Comparison of ENCODE assay signal across 23 cellular contexts in the genomic region with DNA sequence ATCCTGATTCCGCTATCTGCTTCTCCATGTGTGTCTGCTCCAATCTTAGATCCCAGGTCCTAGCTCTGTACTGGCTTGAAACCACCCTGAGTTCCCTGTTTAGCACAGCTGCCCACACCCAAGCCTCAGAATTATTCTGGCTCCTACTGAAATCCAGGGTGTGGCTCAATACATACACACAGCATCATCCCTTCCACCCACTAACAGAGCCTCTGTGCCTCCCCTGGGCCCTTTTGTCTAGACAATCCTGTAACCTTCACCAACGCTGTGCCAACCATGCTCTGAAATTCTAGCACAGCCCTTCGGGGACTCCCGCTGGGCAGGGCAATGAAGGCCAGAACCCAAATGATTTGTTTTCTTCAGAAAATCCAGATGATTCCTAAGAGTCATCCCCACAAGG.
DNase-seq lines count a peak whose midpoint lies in the region; ATAC-seq and TF ChIP-seq lines count a peak whose summit lies in the region.
"Had no signal": no experiment of that assay in that cellular context is flagged by ENCODE, and none has a peak within 500 bp of the region (broad histone marks: within the 10 kb centered on the region; RNA-seq: fewer than 3 reads in every experiment).

No MANE protein-coding gene starts in this region.

- no peaks in the 10 kb centered on the region for H3K9me3 ChIP-seq in MG63
- H3K9me3 ChIP-seq: right lobe of liver, transverse colon had no signal

- H3K36me3 ChIP-seq in MG63 = no peaks in the 10 kb centered on the region
- no peaks in the 10 kb centered on the region for H3K36me3 ChIP-seq in brain microvascular endothelial cell (replicated peaks)
- H3K36me3 ChIP-seq: right lobe of liver, transverse colon had no signal

- no peak overlapping the region for H3K27ac ChIP-seq in brain microvascular endothelial cell
- H3K27ac ChIP-seq: parathyroid adenoma, right lobe of liver, transverse colon had no signal

- DNase-seq in AG20443 (ENCODE audit: low spot score) = peak; percentile 67
- peak; percentile 71 for DNase-seq in MG63
- DNase-seq in epithelial cell of esophagus (ENCODE audit: low read depth) = peak; percentile 18
- peak; percentile 79 for DNase-seq in myocyte (ENCODE audit: low read depth)
- DNase-seq in NCI-H2029 treated with DMSO at 0.1 percent for 48 hours (lab: John Stamatoyannopoulos, UW) = no peak
- DNase-seq in brain microvascular endothelial cell = no peak
- DNase-seq: ACHN; activated gamma-delta T cell treated with Interleukin-2 at 50 U/mL for 16 hours; activated T-cell treated with anti-CD3 and anti-CD28 coated beads, Interleukin-2, amount 50 U/mL, for 4 hours; dermis blood vessel endothelial cell; DMS153; hippocampal formation; Kasumi-1; mammary epithelial cell; NCI-H1436 treated with DMSO at 0.1 percent for 48 hours; NCI-H446; right lobe of liver; stimulated activated CD4-positive, alpha-beta T cell treated with anti-CD3 and anti-CD28 coated beads, Interleukin-4, amount 100 ng/mL, for 1 hour; transverse colon had no signal

- TF ChIP-seq CTCF in epithelial cell of esophagus (IDR thresholded peaks at IDR 0.05; ENCODE audit: insufficient read depth, low read depth, low read length, missing control alignments) = no peak
- TF ChIP-seq CTCF in brain microvascular endothelial cell (IDR thresholded peaks at IDR 0.05; ENCODE audit: low read depth, low read length, missing control alignments) = no peak

- in situ Hi-C loops in brain microvascular endothelial cell (cut with HindIII; ENCODE audit: low pct_ligation_motif_present, low sequenced_read_pairs) = no loop called here

- H3K4me3 ChIP-seq in MG63 (no peak overlapping the region), epithelial cell of esophagus (ENCODE audit: low read length) (no peak overlapping the region), brain microvascular endothelial cell (ENCODE audit: low read depth, low read length) (no peak overlapping the region)
- H3K4me3 ChIP-seq: right lobe of liver, transverse colon had no signal

- no peaks in the 10 kb centered on the region for H3K27me3 ChIP-seq in MG63
- H3K27me3 ChIP-seq in brain microvascular endothelial cell (replicated peaks) = no peaks in the 10 kb centered on the region
- H3K27me3 ChIP-seq: right lobe of liver, transverse colon had no signal

- ATAC-seq in GM18858 (IDR thresholded peaks at IDR 0.05; ENCODE audit: unreplicated experiment) (no peak), HG03025 (IDR thresholded peaks at IDR 0.05; ENCODE audit: low FRiP score, unreplicated experiment) (no peak)
- ATAC-seq: activated T-cell treated with anti-CD3 and anti-CD28 coated beads, Interleukin-2, amount 50 U/mL, for 4 hours; HCT116; right lobe of liver had no signal

Comparison
In these comparisons a context has a peak if more than half of its experiments do, and no peak if none do; other contexts are left out.
1. DNase-seq: peak in AG20443 (single experiment), MG63 (single experiment), epithelial cell of esophagus (single experiment) and myocyte (single experiment); none in NCI-H2029 treated with DMSO at 0.1 percent for 48 hours (single experiment) and brain microvascular endothelial cell (single experiment).